ENCODE assay signal across 1 cellular context in genomic region chr3:186687120-186687651, GRCh38.
TF ChIP-seq lines count a peak whose summit lies in the region.

No MANE protein-coding gene starts in this region.

TF ChIP-seq in HepG2, 621 proteins besides CTCF, POLR2A, EP300 and RAD21:
- no peak for TF ChIP-seq ZNF331 (CRISPR knock-in tag; IDR thresholded peaks at IDR 0.05)
- no peak for TF ChIP-seq SOX6 (IDR thresholded peaks at IDR 0.05)
- TF ChIP-seq SOX6 (CRISPR knock-in tag; IDR thresholded peaks at IDR 0.05): 0 out of 2 replicates have a peak, but pooled peaks have one; percentile 24
- no peak for TF ChIP-seq HOXA5 (CRISPR knock-in tag; IDR thresholded peaks at IDR 0.05)
- no peak for TF ChIP-seq FOXA1 (IDR thresholded peaks at IDR 0.05)
- TF ChIP-seq FOXA1 (CRISPR knock-in tag; IDR thresholded peaks at IDR 0.05): peak; percentile 79
- no peak for TF ChIP-seq TERF1 (CRISPR knock-in tag; IDR thresholded peaks at IDR 0.05)
- TF ChIP-seq, protein P1, sequence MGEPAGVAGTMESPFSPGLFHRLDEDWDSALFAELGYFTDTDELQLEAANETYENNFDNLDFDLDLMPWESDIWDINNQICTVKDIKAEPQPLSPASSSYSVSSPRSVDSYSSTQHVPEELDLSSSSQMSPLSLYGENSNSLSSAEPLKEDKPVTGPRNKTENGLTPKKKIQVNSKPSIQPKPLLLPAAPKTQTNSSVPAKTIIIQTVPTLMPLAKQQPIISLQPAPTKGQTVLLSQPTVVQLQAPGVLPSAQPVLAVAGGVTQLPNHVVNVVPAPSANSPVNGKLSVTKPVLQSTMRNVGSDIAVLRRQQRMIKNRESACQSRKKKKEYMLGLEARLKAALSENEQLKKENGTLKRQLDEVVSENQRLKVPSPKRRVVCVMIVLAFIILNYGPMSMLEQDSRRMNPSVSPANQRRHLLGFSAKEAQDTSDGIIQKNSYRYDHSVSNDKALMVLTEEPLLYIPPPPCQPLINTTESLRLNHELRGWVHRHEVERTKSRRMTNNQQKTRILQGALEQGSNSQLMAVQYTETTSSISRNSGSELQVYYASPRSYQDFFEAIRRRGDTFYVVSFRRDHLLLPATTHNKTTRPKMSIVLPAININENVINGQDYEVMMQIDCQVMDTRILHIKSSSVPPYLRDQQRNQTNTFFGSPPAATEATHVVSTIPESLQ (CRISPR knock-in tag; conservative IDR thresholded peaks at IDR 0.05): no peak
- peak; percentile 40; the same call in 1 of the 2 replicates for TF ChIP-seq ELF3 (CRISPR knock-in tag; IDR thresholded peaks at IDR 0.05)
- TF ChIP-seq BCL6 (CRISPR knock-in tag; IDR thresholded peaks at IDR 0.05): 0 out of 2 replicates have a peak, but pooled peaks have one; percentile 36
- no peak for TF ChIP-seq SIN3A (IDR thresholded peaks at IDR 0.05; ENCODE audit: borderline replicate concordance, low read depth, low read length)
- TF ChIP-seq RELA (CRISPR knock-in tag; IDR thresholded peaks at IDR 0.05): no peak
- no peak for TF ChIP-seq KLF11 (CRISPR knock-in tag; IDR thresholded peaks at IDR 0.05)
- TF ChIP-seq, protein P2, sequence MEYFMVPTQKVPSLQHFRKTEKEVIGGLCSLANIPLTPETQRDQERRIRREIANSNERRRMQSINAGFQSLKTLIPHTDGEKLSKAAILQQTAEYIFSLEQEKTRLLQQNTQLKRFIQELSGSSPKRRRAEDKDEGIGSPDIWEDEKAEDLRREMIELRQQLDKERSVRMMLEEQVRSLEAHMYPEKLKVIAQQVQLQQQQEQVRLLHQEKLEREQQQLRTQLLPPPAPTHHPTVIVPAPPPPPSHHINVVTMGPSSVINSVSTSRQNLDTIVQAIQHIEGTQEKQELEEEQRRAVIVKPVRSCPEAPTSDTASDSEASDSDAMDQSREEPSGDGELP (IDR thresholded peaks at IDR 0.05; ENCODE audit: borderline replicate concordance, low read depth): 0 out of 2 replicates have a peak, but pooled peaks have one; percentile 8
- TF ChIP-seq ZNF101 (CRISPR knock-in tag; IDR thresholded peaks at IDR 0.05; ENCODE audit: borderline replicate concordance, low read depth): no peak
- TF ChIP-seq BHLHE40 (IDR thresholded peaks at IDR 0.05; ENCODE audit: low read length): peak; percentile 55
- no peak for TF ChIP-seq AKAP8 (CRISPR knock-in tag; IDR thresholded peaks at IDR 0.05)
- no peak for TF ChIP-seq TCF12 (IDR thresholded peaks at IDR 0.05)
- TF ChIP-seq TCF12 (CRISPR knock-in tag; IDR thresholded peaks at IDR 0.05): no peak
- TF ChIP-seq SOX13 (IDR thresholded peaks at IDR 0.05): no peak
- TF ChIP-seq SOX13 (CRISPR knock-in tag; conservative IDR thresholded peaks at IDR 0.05 in 1 of 2, IDR thresholded peaks at IDR 0.05 in 1 of 2): 0 out of 4 replicates have a peak, but pooled peaks of 1 of the 2 experiments have one; percentile 10
- peak; percentile 54; the same call in 1 of the 2 replicates for TF ChIP-seq MNT (IDR thresholded peaks at IDR 0.05)
- no peak for TF ChIP-seq SSRP1 (CRISPR knock-in tag; IDR thresholded peaks at IDR 0.05)
- no peak for TF ChIP-seq ZFP62 (CRISPR knock-in tag; IDR thresholded peaks at IDR 0.05)
- TF ChIP-seq ZNF737 (CRISPR knock-in tag; IDR thresholded peaks at IDR 0.05; ENCODE audit: borderline replicate concordance): no peak
- no peak for TF ChIP-seq ZSCAN29 (CRISPR knock-in tag; conservative IDR thresholded peaks at IDR 0.05)
- peak; percentile 77 for TF ChIP-seq FOXA3 (CRISPR knock-in tag; IDR thresholded peaks at IDR 0.05)
